ENCODE assay signal across 8 cellular contexts in the genomic region with DNA sequence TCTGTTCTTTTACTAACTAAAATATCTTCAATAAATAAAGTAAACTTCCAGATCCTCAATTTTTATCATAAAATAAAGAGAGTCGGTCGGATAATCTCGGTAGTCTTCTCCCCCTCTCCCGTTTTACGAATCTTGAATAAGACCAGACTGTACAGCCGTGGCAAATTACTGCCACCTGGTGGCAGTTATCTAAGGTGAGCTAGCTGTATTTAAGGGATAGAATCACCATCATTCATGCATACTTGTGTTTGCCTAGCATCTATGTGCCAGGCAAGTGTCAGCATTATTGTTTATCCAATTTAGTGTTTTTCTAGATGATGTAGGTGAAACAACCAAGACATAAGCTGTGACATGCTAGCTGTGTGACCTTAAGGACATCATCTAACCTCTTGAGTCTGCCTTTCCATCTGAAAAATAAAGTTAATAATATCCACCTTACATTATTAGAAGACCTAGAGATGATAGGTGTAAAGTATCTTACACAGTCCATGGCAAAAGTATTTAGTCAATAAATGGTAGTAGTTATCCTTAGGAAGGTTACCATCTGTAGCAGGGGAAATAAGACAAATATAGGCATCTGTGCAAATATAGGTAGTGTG. TPM values are rescaled to one million over a fixed set of nuclear protein-coding genes. Genes with fewer than 3 reads are reported as not detected.
DNase-seq lines count a peak whose midpoint lies in the region; ATAC-seq and TF ChIP-seq lines count a peak whose summit lies in the region.

No MANE protein-coding gene starts in this region.

- TF ChIP-seq CTCF in VCaP (conservative IDR thresholded peaks at IDR 0.05) (peak; percentile 93), choroid plexus epithelial cell (conservative IDR thresholded peaks at IDR 0.05; ENCODE audit: low read depth, low read length) (peak; percentile 88), liver (IDR thresholded peaks at IDR 0.05; ENCODE audit: low read depth, low read length, missing input control) (peak; percentile 73)

- TF ChIP-seq RAD21 in liver (IDR thresholded peaks at IDR 0.05): peak; percentile 84 to 88

- H3K4me1 ChIP-seq in liver (ENCODE audit: control insufficient read depth in 4 of 4, insufficient read depth in 4 of 4, low read length in 3 of 4): no peaks in the 10 kb centered on the region

- ATAC-seq in HG03066 (IDR thresholded peaks at IDR 0.05; ENCODE audit: low read depth, unreplicated experiment): peak; percentile 84

- no peaks in the 10 kb centered on the region for H3K9me3 ChIP-seq in liver (ENCODE audit: control insufficient read depth in 4 of 4, low read length in 3 of 4)

- H3K4me3 ChIP-seq in choroid plexus epithelial cell (ENCODE audit: low read depth, low read length) (no peak overlapping the region), liver (ENCODE audit: low read depth in 1 of 3, low read length in 3 of 3) (no peak overlapping the region)

- no peak overlapping the region for H3K9ac ChIP-seq in liver (ENCODE audit: low read depth in 1 of 2, low read length in 2 of 2)

- no peaks in the 10 kb centered on the region for H3K27me3 ChIP-seq in liver (ENCODE audit: control insufficient read depth in 4 of 4, insufficient read depth in 4 of 4, low read length in 3 of 4)

- WGBS in liver: 2% methylated on average over 6 of the region's 6 CpGs

- peak; percentile 41 for DNase-seq in activated gamma-delta T cell treated with Interleukin-2 at 50 U/mL for 16 hours
- no peak for DNase-seq in activated gamma-delta T cell (lab: John Stamatoyannopoulos, UW)
- peak; percentile 9 for DNase-seq in NCI-H2196 treated with DMSO at 0.1 percent for 48 hours (lab: John Stamatoyannopoulos, UW; ENCODE audit: unreplicated experiment)
- DNase-seq in choroid plexus epithelial cell (ENCODE audit: low read depth): peak; percentile 89
- peak; percentile 13 to 28 for DNase-seq in stimulated activated CD8-positive, alpha-beta memory T cell treated with anti-CD3 and anti-CD28 coated beads, Interleukin-2, amount 100 ng/mL, for 48 hours (ENCODE audit: low read depth in 2 of 2)

- H3K27ac ChIP-seq in VCaP: no peak overlapping the region
- H3K27ac ChIP-seq in liver (ENCODE audit: low read depth in 1 of 2, low read length in 2 of 2): no peak overlapping the region

- H3K36me3 ChIP-seq in liver (ENCODE audit: control insufficient read depth in 4 of 4, insufficient read depth in 3 of 4, low read depth in 1 of 4, low read length in 3 of 4): no peaks in the 10 kb centered on the region

TF ChIP-seq in liver, 16 proteins besides CTCF, POLR2A, EP300 and RAD21:
- TF ChIP-seq YY1 (IDR thresholded peaks at IDR 0.05): no peak
- TF ChIP-seq FOXA2 (IDR thresholded peaks at IDR 0.05): no peak
- no peak for TF ChIP-seq RXRA (IDR thresholded peaks at IDR 0.05)
TF ChIP-seq in liver: peak in this region for 0.

RNA-seq across cellular contexts. Expression of a gene that starts 21.3 kb away (rescaled TPM):
- total RNA-seq in liver: 10 to 100 TPM; 12.8 to 58.7 TPM
- 10 to 100 TPM; 28.6 to 41.6 TPM for polyA plus RNA-seq in liver
